Comparison of ENCODE assay signal across 21 cellular contexts in the genomic region with DNA sequence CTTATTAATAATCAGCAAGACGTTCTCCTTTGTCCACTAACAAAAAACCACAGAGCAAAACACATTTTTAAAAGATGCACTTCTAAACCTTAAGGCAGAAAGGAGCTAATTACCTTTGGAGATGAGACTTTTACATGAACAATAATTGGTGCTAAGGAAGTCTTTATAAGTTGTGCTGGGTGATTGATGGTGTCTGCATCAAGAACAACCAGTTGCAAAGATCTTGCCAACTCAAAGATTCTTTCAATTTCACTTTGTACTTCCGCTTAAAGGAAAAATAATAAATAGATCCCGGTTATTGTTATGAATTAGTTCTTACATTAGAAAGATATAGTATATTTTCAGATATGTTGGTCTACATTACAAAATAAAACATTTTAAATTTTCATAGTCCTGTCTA.
"Had no signal": no experiment of that assay in that cellular context is flagged by ENCODE, and none has a peak within 500 bp of the region (broad histone marks: within the 10 kb centered on the region; RNA-seq: fewer than 3 reads in every experiment).

No MANE protein-coding gene starts in this region.

- H3K4me1 Mint-ChIP-seq: activated CD4-positive, alpha-beta T cell treated with anti-CD3 and anti-CD28 coated beads for 36 hours; activated naive CD4-positive, alpha-beta T cell treated with anti-CD3 and anti-CD28 coated beads, Interleukin-2, amount 50 U/mL, for 24 hours; naive B cell; stimulated activated naive CD8-positive, alpha-beta T cell treated with anti-CD3 and anti-CD28 coated beads, Interleukin-15, amount 100 ng/mL, for 72 hours had no signal

- FAIRE-seq: keratinocyte had no signal

- ATAC-seq: activated CD4-positive, alpha-beta T cell treated with anti-CD3 and anti-CD28 coated beads for 36 hours; activated CD8-positive, alpha-beta T cell treated with anti-CD3 and anti-CD28 coated beads, Interleukin-2, amount 10 ng/mL, durations not matched to agents 7 days and 5 days; esophagus mucosa; left lung; sciatic nerve; stimulated activated naive CD8-positive, alpha-beta T cell treated with anti-CD3 and anti-CD28 coated beads, Interleukin-15, amount 100 ng/mL, for 72 hours had no signal

- H3K27me3 Mint-ChIP-seq: activated CD4-positive, alpha-beta T cell treated with anti-CD3 and anti-CD28 coated beads for 36 hours; activated naive CD4-positive, alpha-beta T cell treated with anti-CD3 and anti-CD28 coated beads, Interleukin-2, amount 50 U/mL, for 24 hours; naive B cell; stimulated activated naive CD8-positive, alpha-beta T cell treated with anti-CD3 and anti-CD28 coated beads, Interleukin-15, amount 100 ng/mL, for 72 hours had no signal

- H3K4me1 ChIP-seq: colonic mucosa, left lung, neural progenitor cell, testis had no signal

- H3K4me2 ChIP-seq: neural progenitor cell had no signal

- H3K27me3 ChIP-seq: colonic mucosa, left lung, neural progenitor cell, ovary, testis, upper lobe of left lung had no signal

- H3K9me3 Mint-ChIP-seq: activated naive CD4-positive, alpha-beta T cell treated with anti-CD3 and anti-CD28 coated beads, Interleukin-2, amount 50 U/mL, for 24 hours; naive B cell; neural progenitor cell; stimulated activated naive CD8-positive, alpha-beta T cell treated with anti-CD3 and anti-CD28 coated beads, Interleukin-15, amount 100 ng/mL, for 72 hours had no signal

- H2AFZ ChIP-seq: neural progenitor cell had no signal

- H3K4me3 ChIP-seq: colonic mucosa, left lung, neural progenitor cell, ovary, testis, upper lobe of left lung had no signal

- DNase-seq: activated CD4-positive, alpha-beta T cell treated with anti-CD3 and anti-CD28 coated beads for 36 hours; activated CD8-positive, alpha-beta memory T cell treated with anti-CD3 and anti-CD28 coated beads, Interleukin-2, amount 50 U/mL, for 4 hours; activated CD8-positive, alpha-beta T cell treated with anti-CD3 and anti-CD28 coated beads, Interleukin-2, amount 10 ng/mL, durations not matched to agents 7 days and 5 days; activated effector memory CD4-positive, alpha-beta T cell treated with anti-CD3 and anti-CD28 coated beads, Interleukin-2, amount 50 U/mL, for 16 hours; activated T-cell treated with anti-CD3 and anti-CD28 coated beads, Interleukin-2, amount 50 U/mL, for 48 hours; caudate nucleus; colonic mucosa; hippocampal formation; left lung; mammary epithelial cell; naive B cell; ovary; stimulated activated naive CD8-positive, alpha-beta T cell treated with anti-CD3 and anti-CD28 coated beads, Interleukin-15, amount 100 ng/mL, for 72 hours; testis; upper lobe of left lung had no signal

- H3K27ac ChIP-seq: colonic mucosa, left lung, neural progenitor cell, ovary, testis, upper lobe of left lung, VCaP had no signal

- H3K4me3 Mint-ChIP-seq: activated CD4-positive, alpha-beta T cell treated with anti-CD3 and anti-CD28 coated beads for 36 hours; activated CD8-positive, alpha-beta T cell treated with anti-CD3 and anti-CD28 coated beads, Interleukin-2, amount 10 ng/mL, durations not matched to agents 7 days and 5 days; activated naive CD4-positive, alpha-beta T cell treated with anti-CD3 and anti-CD28 coated beads, Interleukin-2, amount 50 U/mL, for 24 hours; neural progenitor cell; stimulated activated naive CD8-positive, alpha-beta T cell treated with anti-CD3 and anti-CD28 coated beads, Interleukin-15, amount 100 ng/mL, for 72 hours had no signal

- H3K9ac ChIP-seq: neural progenitor cell had no signal

- H3K27ac Mint-ChIP-seq: activated CD4-positive, alpha-beta T cell treated with anti-CD3 and anti-CD28 coated beads for 36 hours; activated CD8-positive, alpha-beta T cell treated with anti-CD3 and anti-CD28 coated beads, Interleukin-2, amount 10 ng/mL, durations not matched to agents 7 days and 5 days; activated naive CD4-positive, alpha-beta T cell treated with anti-CD3 and anti-CD28 coated beads, Interleukin-2, amount 50 U/mL, for 24 hours; naive B cell; neural progenitor cell; stimulated activated naive CD8-positive, alpha-beta T cell treated with anti-CD3 and anti-CD28 coated beads, Interleukin-15, amount 100 ng/mL, for 72 hours had no signal
